In the genomic region with DNA sequence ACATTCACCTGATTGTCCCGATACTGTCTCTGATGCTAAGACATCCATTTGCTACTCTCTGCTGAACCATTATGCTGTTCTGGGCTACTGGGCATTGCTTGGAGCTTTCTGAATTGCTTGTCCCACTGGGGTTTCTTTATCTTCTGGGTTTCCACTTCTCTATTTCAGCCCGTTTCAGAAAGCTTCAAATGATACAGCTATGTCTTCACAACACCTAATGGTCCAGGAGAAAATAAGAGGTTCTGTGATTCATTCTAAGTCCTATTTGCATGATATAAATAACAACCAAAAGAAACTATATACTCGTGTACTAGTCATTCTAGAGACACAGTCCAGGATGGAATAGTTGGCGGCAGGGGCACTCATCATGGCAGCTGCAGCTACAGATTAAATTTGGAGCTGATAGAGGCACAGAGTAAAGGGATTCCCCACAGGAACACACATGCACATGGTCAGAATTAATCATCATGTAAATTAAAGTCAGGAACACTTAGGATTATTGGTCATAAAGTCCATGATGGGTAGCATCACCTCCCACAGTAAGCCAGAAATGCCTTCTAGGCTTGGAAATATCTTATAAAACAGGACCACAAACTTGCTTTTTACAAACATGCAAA, we compare ENCODE assay signal across 1 cellular context.
TF ChIP-seq lines count a peak whose summit lies in the region.

No MANE protein-coding gene starts in this region.

TF ChIP-seq in SK-N-SH, 30 proteins besides CTCF, POLR2A, EP300 and RAD21 (continued from another document):
- TF ChIP-seq, protein P1, sequence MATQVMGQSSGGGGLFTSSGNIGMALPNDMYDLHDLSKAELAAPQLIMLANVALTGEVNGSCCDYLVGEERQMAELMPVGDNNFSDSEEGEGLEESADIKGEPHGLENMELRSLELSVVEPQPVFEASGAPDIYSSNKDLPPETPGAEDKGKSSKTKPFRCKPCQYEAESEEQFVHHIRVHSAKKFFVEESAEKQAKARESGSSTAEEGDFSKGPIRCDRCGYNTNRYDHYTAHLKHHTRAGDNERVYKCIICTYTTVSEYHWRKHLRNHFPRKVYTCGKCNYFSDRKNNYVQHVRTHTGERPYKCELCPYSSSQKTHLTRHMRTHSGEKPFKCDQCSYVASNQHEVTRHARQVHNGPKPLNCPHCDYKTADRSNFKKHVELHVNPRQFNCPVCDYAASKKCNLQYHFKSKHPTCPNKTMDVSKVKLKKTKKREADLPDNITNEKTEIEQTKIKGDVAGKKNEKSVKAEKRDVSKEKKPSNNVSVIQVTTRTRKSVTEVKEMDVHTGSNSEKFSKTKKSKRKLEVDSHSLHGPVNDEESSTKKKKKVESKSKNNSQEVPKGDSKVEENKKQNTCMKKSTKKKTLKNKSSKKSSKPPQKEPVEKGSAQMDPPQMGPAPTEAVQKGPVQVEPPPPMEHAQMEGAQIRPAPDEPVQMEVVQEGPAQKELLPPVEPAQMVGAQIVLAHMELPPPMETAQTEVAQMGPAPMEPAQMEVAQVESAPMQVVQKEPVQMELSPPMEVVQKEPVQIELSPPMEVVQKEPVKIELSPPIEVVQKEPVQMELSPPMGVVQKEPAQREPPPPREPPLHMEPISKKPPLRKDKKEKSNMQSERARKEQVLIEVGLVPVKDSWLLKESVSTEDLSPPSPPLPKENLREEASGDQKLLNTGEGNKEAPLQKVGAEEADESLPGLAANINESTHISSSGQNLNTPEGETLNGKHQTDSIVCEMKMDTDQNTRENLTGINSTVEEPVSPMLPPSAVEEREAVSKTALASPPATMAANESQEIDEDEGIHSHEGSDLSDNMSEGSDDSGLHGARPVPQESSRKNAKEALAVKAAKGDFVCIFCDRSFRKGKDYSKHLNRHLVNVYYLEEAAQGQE (IDR thresholded peaks at IDR 0.05; ENCODE audit: low read depth, low read length), result no peak
- no peak for TF ChIP-seq MXI1 (IDR thresholded peaks at IDR 0.05; ENCODE audit: low read depth, low read length)
- TF ChIP-seq TEAD4 (IDR thresholded peaks at IDR 0.05; ENCODE audit: borderline replicate concordance, insufficient read depth), result no peak
- TF ChIP-seq, protein P2, sequence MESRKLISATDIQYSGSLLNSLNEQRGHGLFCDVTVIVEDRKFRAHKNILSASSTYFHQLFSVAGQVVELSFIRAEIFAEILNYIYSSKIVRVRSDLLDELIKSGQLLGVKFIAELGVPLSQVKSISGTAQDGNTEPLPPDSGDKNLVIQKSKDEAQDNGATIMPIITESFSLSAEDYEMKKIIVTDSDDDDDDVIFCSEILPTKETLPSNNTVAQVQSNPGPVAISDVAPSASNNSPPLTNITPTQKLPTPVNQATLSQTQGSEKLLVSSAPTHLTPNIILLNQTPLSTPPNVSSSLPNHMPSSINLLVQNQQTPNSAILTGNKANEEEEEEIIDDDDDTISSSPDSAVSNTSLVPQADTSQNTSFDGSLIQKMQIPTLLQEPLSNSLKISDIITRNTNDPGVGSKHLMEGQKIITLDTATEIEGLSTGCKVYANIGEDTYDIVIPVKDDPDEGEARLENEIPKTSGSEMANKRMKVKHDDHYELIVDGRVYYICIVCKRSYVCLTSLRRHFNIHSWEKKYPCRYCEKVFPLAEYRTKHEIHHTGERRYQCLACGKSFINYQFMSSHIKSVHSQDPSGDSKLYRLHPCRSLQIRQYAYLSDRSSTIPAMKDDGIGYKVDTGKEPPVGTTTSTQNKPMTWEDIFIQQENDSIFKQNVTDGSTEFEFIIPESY (IDR thresholded peaks at IDR 0.05; ENCODE audit: borderline replicate concordance, low read depth), result no peak
- TF ChIP-seq GABPA (IDR thresholded peaks at IDR 0.05; ENCODE audit: low read depth), result no peak
- TF ChIP-seq POLR2AphosphoS5 (IDR thresholded peaks at IDR 0.05; ENCODE audit: low read depth, low read length), result no peak
